ENCODE assay signal across 27 cellular contexts in the genomic region with DNA sequence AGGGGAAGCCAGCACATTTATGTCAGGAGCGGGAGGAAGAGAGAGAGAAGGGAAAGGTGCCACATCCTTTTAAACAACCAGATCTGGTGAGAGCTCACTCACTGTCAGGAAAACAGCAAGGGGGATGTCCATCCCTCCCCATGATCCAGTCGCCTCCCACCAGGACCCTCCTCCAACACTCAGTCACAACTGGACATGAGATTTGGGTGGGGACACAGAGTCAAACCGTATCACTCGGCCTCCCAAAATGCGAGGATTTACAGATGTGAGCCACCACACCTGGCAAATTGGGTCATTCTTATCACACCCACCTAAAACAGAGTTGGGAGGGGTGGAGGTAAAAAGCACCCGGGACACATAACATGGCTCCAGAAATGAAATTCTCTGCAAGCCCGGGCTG.
"Had no signal": no experiment of that assay in that cellular context is flagged by ENCODE, and none has a peak within 500 bp of the region (broad histone marks: within the 10 kb centered on the region; RNA-seq: fewer than 3 reads in every experiment).

No MANE protein-coding gene starts in this region.

- H3K9me3 Mint-ChIP-seq: activated T-helper 17 cell treated with anti-CD3 and anti-CD28 coated beads, Interleukin-2, amount 50 U/mL, for 72 hours; nephron progenitor cell; T-cell had no signal

- H3K27ac ChIP-seq: breast epithelium, esophagus muscularis mucosa, foreskin keratinocyte, heart left ventricle, left lung, lower lobe of right lung, ovary, SJSA1, testis, transverse colon, vagina had no signal

- H3K4me3 Mint-ChIP-seq: activated T-helper 17 cell treated with anti-CD3 and anti-CD28 coated beads, Interleukin-2, amount 50 U/mL, for 72 hours; nephron progenitor cell; T-cell had no signal

- H3K4me3 ChIP-seq: breast epithelium, esophagus muscularis mucosa, heart left ventricle, left lung, lower lobe of right lung, ovary, SJSA1, smooth muscle cell, testis, transverse colon, vagina had no signal

- DNase-seq: activated CD4-positive, alpha-beta T cell treated with anti-CD3 and anti-CD28 coated beads for 48 hours; activated CD4-positive, alpha-beta T cell treated with anti-CD3 and anti-CD28 coated beads, Interleukin-2, amount 50 U/mL, for 48 hours; activated gamma-delta T cell treated with Interleukin-2 at 50 U/mL for 16 hours; activated naive CD4-positive, alpha-beta T cell treated with anti-CD3 and anti-CD28 coated beads, Interleukin-2, amount 50 U/mL, for 16 hours; amniotic stem cell; central memory CD4-positive, alpha-beta T cell; foreskin keratinocyte; heart left ventricle; hypothalamus; left lung; lower lobe of right lung; mesenchymal stem cell; nephron progenitor cell; ovary; stimulated activated CD4-positive, alpha-beta T cell treated with anti-CD3 and anti-CD28 coated beads, Interleukin-1b, Interleukin-23, amount 100 ng/mL, for 48 hours; stimulated activated naive CD4-positive, alpha-beta T cell; testis; transverse colon had no signal

- H3K27me3 Mint-ChIP-seq: activated T-helper 17 cell treated with anti-CD3 and anti-CD28 coated beads, Interleukin-2, amount 50 U/mL, for 72 hours; progenitor cell of endocrine pancreas; T-cell had no signal

- H3K36me3 ChIP-seq: breast epithelium, esophagus muscularis mucosa, heart left ventricle, left lung, lower lobe of right lung, ovary, SJSA1, transverse colon, vagina had no signal

- H3K27me3 ChIP-seq: breast epithelium, foreskin keratinocyte, left lung, ovary, SJSA1, testis, vagina had no signal

- ATAC-seq: activated CD4-positive, CD25-positive, alpha-beta regulatory T cell treated with anti-CD3 and anti-CD28 coated beads, Interleukin-2, amount 50 U/mL, for 24 hours; activated T-helper 17 cell treated with anti-CD3 and anti-CD28 coated beads, Interleukin-2, amount 50 U/mL, for 72 hours; foreskin keratinocyte; heart left ventricle; left lung; lower lobe of right lung; T-cell had no signal

- H3K27ac Mint-ChIP-seq: nephron progenitor cell, progenitor cell of endocrine pancreas, T-cell had no signal

- H3K4me1 ChIP-seq: breast epithelium, esophagus muscularis mucosa, heart left ventricle, left lung, lower lobe of right lung, testis, vagina had no signal

- H3K9me3 ChIP-seq: breast epithelium, esophagus muscularis mucosa, heart left ventricle, left lung, lower lobe of right lung, ovary, SJSA1, testis, transverse colon, vagina had no signal
